ENCODE assay signal across 24 cellular contexts in the genomic region with DNA sequence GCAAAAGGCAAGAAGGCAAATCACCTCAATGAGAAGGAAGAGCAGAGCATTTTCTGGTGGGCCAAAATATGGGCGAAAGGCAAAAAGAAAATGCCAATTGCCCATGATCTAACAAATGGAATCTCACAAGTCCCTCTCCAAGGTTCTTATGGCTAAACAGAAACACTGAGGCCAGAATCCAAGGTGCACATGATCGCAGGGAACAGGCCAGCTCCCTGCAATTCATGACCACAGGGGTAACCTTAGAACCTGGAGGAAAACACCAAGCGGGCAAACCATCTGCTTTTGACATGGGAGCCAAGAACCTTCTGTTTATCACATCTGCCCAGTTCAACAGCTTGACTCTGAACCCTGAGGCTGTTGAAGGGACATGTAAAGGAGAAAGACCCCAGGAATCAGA.
"Had no signal": no experiment of that assay in that cellular context is flagged by ENCODE, and none has a peak within 500 bp of the region (broad histone marks: within the 10 kb centered on the region; RNA-seq: fewer than 3 reads in every experiment).

No MANE protein-coding gene starts in this region.

- H3K27me3 Mint-ChIP-seq: activated CD4-positive, alpha-beta memory T cell treated with anti-CD3 and anti-CD28 coated beads for 36 hours; activated CD4-positive, alpha-beta T cell treated with anti-CD3 and anti-CD28 coated beads, Interleukin-2, amount 10 ng/mL, durations not matched to agents 7 days and 5 days; activated naive CD8-positive, alpha-beta T cell; activated T-helper 17 cell treated with anti-CD3 and anti-CD28 coated beads, Interleukin-2, amount 50 U/mL, for 72 hours had no signal

- H3K27ac Mint-ChIP-seq: activated CD4-positive, alpha-beta memory T cell treated with anti-CD3 and anti-CD28 coated beads for 36 hours; activated CD4-positive, alpha-beta T cell treated with anti-CD3 and anti-CD28 coated beads, Interleukin-2, amount 10 ng/mL, durations not matched to agents 7 days and 5 days; activated naive CD4-positive, alpha-beta T cell treated with anti-CD3 and anti-CD28 coated beads for 36 hours; activated naive CD8-positive, alpha-beta T cell; activated T-helper 17 cell treated with anti-CD3 and anti-CD28 coated beads, Interleukin-2, amount 50 U/mL, for 72 hours; brain had no signal

- H3K4me1 Mint-ChIP-seq: activated CD4-positive, alpha-beta T cell treated with anti-CD3 and anti-CD28 coated beads, Interleukin-2, amount 10 ng/mL, durations not matched to agents 7 days and 5 days had no signal

- DNase-seq: activated CD4-positive, alpha-beta memory T cell treated with anti-CD3 and anti-CD28 coated beads for 36 hours; activated CD4-positive, alpha-beta T cell treated with anti-CD3 and anti-CD28 coated beads, Interleukin-2, amount 10 ng/mL, durations not matched to agents 7 days and 5 days; activated CD4-positive, CD25-positive, alpha-beta regulatory T cell; activated gamma-delta T cell; activated naive CD4-positive, alpha-beta T cell treated with anti-CD3 and anti-CD28 coated beads for 36 hours; activated T-cell treated with anti-CD3 and anti-CD28 coated beads for 4 hours; activated T-cell treated with anti-CD3 and anti-CD28 coated beads, Interleukin-2, amount 50 U/mL, for 48 hours; amygdala; Kasumi-1; KBM-7; NCI-H1092; NCI-H1694; NCI-H2029; NCI-H2107; NCI-H2227 treated with DMSO at 0.1 percent for 48 hours; NCI-H446 treated with DMSO at 0.1 percent for 48 hours; NCI-H526 treated with DMSO at 0.1 percent for 48 hours; NCI-H82; SIG-M5; T-helper 1 cell had no signal

- H3K4me3 Mint-ChIP-seq: activated CD4-positive, alpha-beta memory T cell treated with anti-CD3 and anti-CD28 coated beads for 36 hours; activated CD4-positive, alpha-beta T cell treated with anti-CD3 and anti-CD28 coated beads, Interleukin-2, amount 10 ng/mL, durations not matched to agents 7 days and 5 days; activated naive CD4-positive, alpha-beta T cell treated with anti-CD3 and anti-CD28 coated beads for 36 hours; activated naive CD8-positive, alpha-beta T cell; activated T-helper 17 cell treated with anti-CD3 and anti-CD28 coated beads, Interleukin-2, amount 50 U/mL, for 72 hours; brain had no signal

- H3K27ac ChIP-seq: VCaP had no signal

- H3K9me3 Mint-ChIP-seq: activated CD4-positive, alpha-beta memory T cell treated with anti-CD3 and anti-CD28 coated beads for 36 hours; activated CD4-positive, alpha-beta T cell treated with anti-CD3 and anti-CD28 coated beads, Interleukin-2, amount 10 ng/mL, durations not matched to agents 7 days and 5 days; activated naive CD4-positive, alpha-beta T cell treated with anti-CD3 and anti-CD28 coated beads for 36 hours; activated T-helper 17 cell treated with anti-CD3 and anti-CD28 coated beads, Interleukin-2, amount 50 U/mL, for 72 hours; brain had no signal
